In the genomic region with DNA sequence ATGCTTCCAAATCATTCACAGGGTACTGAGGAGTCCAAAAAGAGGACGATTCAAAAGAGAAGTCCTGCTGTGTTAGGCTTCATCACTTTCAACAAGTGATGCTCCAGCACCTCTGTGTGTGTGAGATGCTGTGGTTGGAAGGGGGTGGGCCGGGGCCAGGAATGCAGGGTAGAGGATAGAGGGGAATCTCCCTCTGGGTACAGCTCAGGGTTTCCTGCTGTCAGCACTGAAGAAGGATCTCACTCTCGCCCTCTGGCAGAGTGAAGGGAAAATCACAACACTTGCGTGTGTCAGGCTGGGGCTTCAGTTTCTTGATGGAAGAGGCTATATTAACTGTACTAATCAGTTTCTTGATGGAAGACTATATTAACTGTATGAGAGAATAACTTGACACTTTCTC, we compare ENCODE assay signal across 2 cellular contexts.
TF ChIP-seq lines count a peak whose summit lies in the region.

No MANE protein-coding gene starts in this region.

TF ChIP-seq in HepG2, 621 proteins besides CTCF, POLR2A, EP300 and RAD21:
- TF ChIP-seq IKZF5 (CRISPR knock-in tag; IDR thresholded peaks at IDR 0.05) (no peak), ARNTL (CRISPR knock-in tag; IDR thresholded peaks at IDR 0.05) (no peak), RARG (CRISPR knock-in tag; IDR thresholded peaks at IDR 0.05; ENCODE audit: low read depth) (no peak), LBX2 (CRISPR knock-in tag; IDR thresholded peaks at IDR 0.05; ENCODE audit: borderline replicate concordance) (no peak), LCORL (IDR thresholded peaks at IDR 0.05) (no peak), LCORL (CRISPR knock-in tag; IDR thresholded peaks at IDR 0.05) (no peak), ETV6 (CRISPR knock-in tag; conservative IDR thresholded peaks at IDR 0.05) (no peak), ZC3H13 (CRISPR knock-in tag; IDR thresholded peaks at IDR 0.05) (no peak), KLF9 (CRISPR knock-in tag; IDR thresholded peaks at IDR 0.05; ENCODE audit: low read depth) (no peak), ZIK1 (CRISPR knock-in tag; IDR thresholded peaks at IDR 0.05; ENCODE audit: borderline replicate concordance, low read depth) (no peak), ZUFSP (CRISPR knock-in tag; IDR thresholded peaks at IDR 0.05; ENCODE audit: borderline replicate concordance) (no peak), SNAPC2 (CRISPR knock-in tag; IDR thresholded peaks at IDR 0.05) (no peak), ZNF33B (CRISPR knock-in tag; IDR thresholded peaks at IDR 0.05) (no peak), GTF3A (CRISPR knock-in tag; conservative IDR thresholded peaks at IDR 0.05) (no peak)

TF ChIP-seq in GM12878, 131 proteins besides CTCF, POLR2A, EP300 and RAD21:
- TF ChIP-seq, protein P1, sequence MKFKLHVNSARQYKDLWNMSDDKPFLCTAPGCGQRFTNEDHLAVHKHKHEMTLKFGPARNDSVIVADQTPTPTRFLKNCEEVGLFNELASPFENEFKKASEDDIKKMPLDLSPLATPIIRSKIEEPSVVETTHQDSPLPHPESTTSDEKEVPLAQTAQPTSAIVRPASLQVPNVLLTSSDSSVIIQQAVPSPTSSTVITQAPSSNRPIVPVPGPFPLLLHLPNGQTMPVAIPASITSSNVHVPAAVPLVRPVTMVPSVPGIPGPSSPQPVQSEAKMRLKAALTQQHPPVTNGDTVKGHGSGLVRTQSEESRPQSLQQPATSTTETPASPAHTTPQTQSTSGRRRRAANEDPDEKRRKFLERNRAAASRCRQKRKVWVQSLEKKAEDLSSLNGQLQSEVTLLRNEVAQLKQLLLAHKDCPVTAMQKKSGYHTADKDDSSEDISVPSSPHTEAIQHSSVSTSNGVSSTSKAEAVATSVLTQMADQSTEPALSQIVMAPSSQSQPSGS (IDR thresholded peaks at IDR 0.05; ENCODE audit: low read length) = no peak
- TF ChIP-seq E2F8 (IDR thresholded peaks at IDR 0.05; ENCODE audit: low read depth, partially characterized antibody) = no peak
- TF ChIP-seq CEBPB (IDR thresholded peaks at IDR 0.05; ENCODE audit: borderline replicate concordance in 1 of 2, low read depth in 2 of 2, low read length in 2 of 2) = no peak
- TF ChIP-seq ZBTB33 (IDR thresholded peaks at IDR 0.05) = no peak
- TF ChIP-seq, protein P2, sequence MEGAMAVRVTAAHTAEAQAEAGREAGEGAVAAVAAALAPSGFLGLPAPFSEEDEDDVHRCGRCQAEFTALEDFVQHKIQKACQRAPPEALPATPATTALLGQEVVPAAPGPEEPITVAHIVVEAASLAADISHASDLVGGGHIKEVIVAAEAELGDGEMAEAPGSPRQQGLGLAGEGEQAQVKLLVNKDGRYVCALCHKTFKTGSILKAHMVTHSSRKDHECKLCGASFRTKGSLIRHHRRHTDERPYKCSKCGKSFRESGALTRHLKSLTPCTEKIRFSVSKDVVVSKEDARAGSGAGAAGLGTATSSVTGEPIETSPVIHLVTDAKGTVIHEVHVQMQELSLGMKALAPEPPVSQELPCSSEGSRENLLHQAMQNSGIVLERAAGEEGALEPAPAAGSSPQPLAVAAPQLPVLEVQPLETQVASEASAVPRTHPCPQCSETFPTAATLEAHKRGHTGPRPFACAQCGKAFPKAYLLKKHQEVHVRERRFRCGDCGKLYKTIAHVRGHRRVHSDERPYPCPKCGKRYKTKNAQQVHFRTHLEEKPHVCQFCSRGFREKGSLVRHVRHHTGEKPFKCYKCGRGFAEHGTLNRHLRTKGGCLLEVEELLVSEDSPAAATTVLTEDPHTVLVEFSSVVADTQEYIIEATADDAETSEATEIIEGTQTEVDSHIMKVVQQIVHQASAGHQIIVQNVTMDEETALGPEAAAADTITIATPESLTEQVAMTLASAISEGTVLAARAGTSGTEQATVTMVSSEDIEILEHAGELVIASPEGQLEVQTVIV (IDR thresholded peaks at IDR 0.05; ENCODE audit: borderline replicate concordance, partially characterized antibody) = no peak
- TF ChIP-seq EGR1 (IDR thresholded peaks at IDR 0.05; ENCODE audit: borderline replicate concordance in 1 of 2, low read depth in 2 of 2, low read length in 2 of 2) = no peak
- no peak for TF ChIP-seq ASH2L (IDR thresholded peaks at IDR 0.05; ENCODE audit: borderline replicate concordance, low read depth)
- TF ChIP-seq ATF3 (IDR thresholded peaks at IDR 0.05; ENCODE audit: borderline replicate concordance, extremely low read depth, low read depth, low read length) = no peak
- TF ChIP-seq, protein P3, sequence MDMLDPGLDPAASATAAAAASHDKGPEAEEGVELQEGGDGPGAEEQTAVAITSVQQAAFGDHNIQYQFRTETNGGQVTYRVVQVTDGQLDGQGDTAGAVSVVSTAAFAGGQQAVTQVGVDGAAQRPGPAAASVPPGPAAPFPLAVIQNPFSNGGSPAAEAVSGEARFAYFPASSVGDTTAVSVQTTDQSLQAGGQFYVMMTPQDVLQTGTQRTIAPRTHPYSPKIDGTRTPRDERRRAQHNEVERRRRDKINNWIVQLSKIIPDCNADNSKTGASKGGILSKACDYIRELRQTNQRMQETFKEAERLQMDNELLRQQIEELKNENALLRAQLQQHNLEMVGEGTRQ (IDR thresholded peaks at IDR 0.05; ENCODE audit: borderline replicate concordance, low read depth, low read length) = no peak
- no peak for TF ChIP-seq RELA (IDR thresholded peaks at IDR 0.05; ENCODE audit: borderline replicate concordance, partially characterized antibody)
- no peak for TF ChIP-seq WRNIP1 (IDR thresholded peaks at IDR 0.05; ENCODE audit: borderline replicate concordance, low read depth, low read length)
- no peak for TF ChIP-seq ZZZ3 (IDR thresholded peaks at IDR 0.05; ENCODE audit: control insufficient read depth, insufficient read length, low read depth)
- no peak for TF ChIP-seq FOXK2 (IDR thresholded peaks at IDR 0.05)
- no peak for TF ChIP-seq SKIL (IDR thresholded peaks at IDR 0.05; ENCODE audit: low read depth, poor library complexity, severe bottlenecking)
- no peak for TF ChIP-seq TCF7 (IDR thresholded peaks at IDR 0.05; ENCODE audit: borderline replicate concordance)
- no peak for TF ChIP-seq PAX5 (IDR thresholded peaks at IDR 0.05; ENCODE audit: borderline replicate concordance, low read depth, low read length)
- TF ChIP-seq ZNF274 (IDR thresholded peaks at IDR 0.05; ENCODE audit: insufficient read depth, insufficient read length) = no peak
- TF ChIP-seq NR2C2 (IDR thresholded peaks at IDR 0.05; ENCODE audit: borderline replicate concordance, control insufficient read depth, insufficient read length, low read depth) = no peak
- TF ChIP-seq ZNF217 (IDR thresholded peaks at IDR 0.05) = no peak
